24 cellular contexts compared by ENCODE assay signal in genomic region chr2:96691022-96691612, GRCh38. TPM values are rescaled to one million over a fixed set of nuclear protein-coding genes. Genes with fewer than 3 reads are reported as not detected.
DNase-seq lines count a peak whose midpoint lies in the region; ATAC-seq, FAIRE-seq and TF ChIP-seq lines count a peak whose summit lies in the region.
"Had no signal": no experiment of that assay in that cellular context is flagged by ENCODE, and none has a peak within 500 bp of the region (broad histone marks: within the 10 kb centered on the region; RNA-seq: fewer than 3 reads in every experiment).

No MANE protein-coding gene starts in this region.

- H3K27ac ChIP-seq in H1 (ENCODE audit: low read depth, low read length): no peak overlapping the region
- no peak overlapping the region for H3K27ac ChIP-seq in trophoblast cell (ENCODE audit: low read depth, low read length)
- H3K27ac ChIP-seq: GM23248 had no signal

- no peak overlapping the region for H2BK15ac ChIP-seq in H1 (ENCODE audit: low read length)

- H2BK20ac ChIP-seq in H1 (ENCODE audit: low read length): no peak overlapping the region

- no peaks in the 10 kb centered on the region for H3K27me3 ChIP-seq in H7 (ENCODE audit: control insufficient read depth, insufficient read depth, low read length)
- H3K27me3 ChIP-seq in H1 (replicated peaks in 1 of 4; ENCODE audit: control insufficient read depth in 3 of 4, extremely low read depth in 1 of 4, insufficient read depth in 3 of 4, low read length in 3 of 4): no peaks in the 10 kb centered on the region
- no peaks in the 10 kb centered on the region for H3K27me3 ChIP-seq in trophoblast cell (ENCODE audit: insufficient read depth, low read length)
- H3K27me3 ChIP-seq: BE2C had no signal

- H3K9ac ChIP-seq in H1 (replicated peaks in 1 of 4; ENCODE audit: extremely low read depth in 1 of 4, low read depth in 3 of 4, low read length in 3 of 4): no peak overlapping the region
- no peak overlapping the region for H3K9ac ChIP-seq in trophoblast cell (ENCODE audit: low read length)
- H3K9ac ChIP-seq: GM23248 had no signal

- 92% methylated on average over 28 of the region's 30 CpGs; no CpG with 5 or more reads in 1 of the 2 experiments for WGBS in H1 (ENCODE audit: extremely low coverage in 1 of 2, insufficient coverage in 1 of 2, insufficient read length in 1 of 2, insufficient replicate concordance in 2 of 2, low coverage in 1 of 2, low lambda C conversion rate in 2 of 2, missing lambda C conversion rate in 1 of 2), 2 experiments
- WGBS in trophoblast cell (ENCODE audit: extremely low coverage, insufficient coverage, insufficient read length): no CpG with 5 or more reads among the region's 30 CpGs

- TF ChIP-seq RAD21 in H1 (IDR thresholded peaks at IDR 0.05 in 1 of 2, conservative IDR thresholded peaks at IDR 0.05 in 1 of 2; ENCODE audit: low read depth in 2 of 2, low read length in 2 of 2): no peak

- no peaks in the 10 kb centered on the region for H3K23me2 ChIP-seq in H1 (ENCODE audit: low read depth, low read length)

- ATAC-seq in HG03139 (IDR thresholded peaks at IDR 0.05; ENCODE audit: unreplicated experiment): no peak
- ATAC-seq: HCT116 had no signal

- H3K18ac ChIP-seq in H1 (ENCODE audit: extremely low read depth, low read length) (no peak overlapping the region), trophoblast cell (ENCODE audit: low read length) (no peak overlapping the region)

- H3K23ac ChIP-seq in H1 (ENCODE audit: insufficient read length): no peak overlapping the region
- H3K23ac ChIP-seq in trophoblast cell (ENCODE audit: low read length): no peak overlapping the region

- H2BK120ac ChIP-seq in H1 (replicated peaks; ENCODE audit: low read depth, low read length) (no peak overlapping the region), trophoblast cell (ENCODE audit: insufficient read depth, low read length, poor library complexity) (peak overlapping the region; percentile 3)

- H3K4ac ChIP-seq in H1 (replicated peaks; ENCODE audit: insufficient read length, low read depth, low read length) (no peak overlapping the region), trophoblast cell (ENCODE audit: low read depth, low read length) (no peak overlapping the region)

- H3K36me3 ChIP-seq in H7 (replicated peaks; ENCODE audit: control insufficient read depth, insufficient read depth, low read length) (no peaks in the 10 kb centered on the region), H1 (ENCODE audit: control insufficient read depth in 2 of 4, insufficient read depth in 4 of 4, low read length in 3 of 4) (no peaks in the 10 kb centered on the region), trophoblast cell (ENCODE audit: control insufficient read depth in 1 of 2, insufficient read depth in 2 of 2, low read length in 2 of 2) (no peaks in the 10 kb centered on the region)
- H3K36me3 ChIP-seq: BE2C had no signal

- H3K4me1 ChIP-seq in H1 (replicated peaks in 1 of 4; ENCODE audit: control insufficient read depth in 3 of 4, insufficient read depth in 4 of 4, low read length in 3 of 4) (no peaks in the 10 kb centered on the region), trophoblast cell (ENCODE audit: control insufficient read depth in 1 of 2, insufficient read depth in 2 of 2, low read length in 2 of 2) (peaks cover 0 to 8% of the 10 kb centered on the region in 2 experiments)

- H4K91ac ChIP-seq in H1 (replicated peaks; ENCODE audit: insufficient read length, low read length) (no peak overlapping the region), trophoblast cell (ENCODE audit: low read depth, low read length) (peak overlapping the region; percentile 55)

- H3K4me3 ChIP-seq in H7 (ENCODE audit: insufficient read depth, low read depth, low read length): no peak overlapping the region
- no peak overlapping the region for H3K4me3 ChIP-seq in H1 (ENCODE audit: extremely low read depth in 1 of 4, insufficient read depth in 2 of 4, low read depth in 3 of 4, low read length in 4 of 4)
- H3K4me3 ChIP-seq in trophoblast cell (ENCODE audit: low read depth, low read length): no peak overlapping the region
- H3K4me3 ChIP-seq: GM23248 had no signal

- DNase-seq in H7 (peak; percentile 47), H1 (ENCODE audit: low read depth in 1 of 2, low spot score in 2 of 2) (no peak), trophoblast cell (no peak), NCI-H2227 treated with DMSO at 0.1 percent for 48 hours (lab: John Stamatoyannopoulos, UW) (no peak), EL (no peak)
- DNase-seq: ACHN; BE2C; C1 segment of cervical spinal cord; CD4-positive, CD25-positive, alpha-beta regulatory T cell; CD8-positive, alpha-beta memory T cell; COR-L47; DMS 273 treated with DMSO at 0.1 percent for 48 hours; DMS53; DND-41; GM23248; HFFc6 had no signal

- H3K14ac ChIP-seq in H1 (ENCODE audit: insufficient read length) (no peak overlapping the region), trophoblast cell (ENCODE audit: low read length) (peak overlapping the region; percentile 37)

- POLR2A ChIA-PET in H1 (lab: Charles Lee; ENCODE audit: partially characterized antibody): interaction anchor here (1.0 kb wide), 1 partner anchor 15 kb away, joined by 3 read pairs; no protein-coding TSS in a partner anchor

- no peak for TF ChIP-seq CTCF in H1 (IDR thresholded peaks at IDR 0.05; ENCODE audit: control extremely low read depth in 1 of 3, insufficient read depth in 1 of 3, low read depth in 1 of 3, low read length in 3 of 3)

- H3K79me2 ChIP-seq in H1 (ENCODE audit: control insufficient read depth in 1 of 2, insufficient read depth in 2 of 2, low read length in 2 of 2) (no peaks in the 10 kb centered on the region), trophoblast cell (ENCODE audit: control insufficient read depth, insufficient read depth, low read length, poor library complexity) (no peaks in the 10 kb centered on the region)

- H3K4me2 ChIP-seq in H1 (ENCODE audit: insufficient read depth in 1 of 2, low read depth in 2 of 2, low read length in 2 of 2) (no peak overlapping the region), trophoblast cell (ENCODE audit: low read length) (no peak overlapping the region)

- H2BK5ac ChIP-seq in H1 (ENCODE audit: low read depth, low read length) (no peak overlapping the region), trophoblast cell (ENCODE audit: low read depth, low read length, poor library complexity) (no peak overlapping the region)

- peak overlapping the region; percentile 45; the same call in 1 of the 2 replicates for H4K8ac ChIP-seq in H1 (ENCODE audit: extremely low read depth, insufficient read depth, low read length)
- H4K8ac ChIP-seq in trophoblast cell (ENCODE audit: low read depth, low read length): peak overlapping the region; percentile 39

- CTCF ChIA-PET in H1 (lab: Charles Lee; ENCODE audit: partially characterized antibody): interaction anchor here (0.9 kb wide), 1 partner anchor 10 kb away, joined by 4 read pairs; no protein-coding TSS in a partner anchor

- H3K56ac ChIP-seq in H1 (replicated peaks; ENCODE audit: insufficient read length, low read depth, low read length): no peak overlapping the region

- H2AK5ac ChIP-seq in H1 (ENCODE audit: low read depth, low read length) (no peak overlapping the region), trophoblast cell (ENCODE audit: low read length) (peak overlapping the region; percentile 53)

- no peak for FAIRE-seq in H1 (lab: Jason Lieb, UNC)
- FAIRE-seq: A204.1, G401.6, GM12891, GM18507, H54 had no signal

- no peak for TF ChIP-seq POLR2A in H1 (IDR thresholded peaks at IDR 0.05; ENCODE audit: control extremely low read depth in 1 of 2, low read depth in 2 of 2, low read length in 2 of 2)

- no peaks in the 10 kb centered on the region for H3K79me1 ChIP-seq in H1 (ENCODE audit: low read depth, low read length)
- H3K79me1 ChIP-seq in trophoblast cell (ENCODE audit: low read length): peaks cover 9% of the 10 kb centered on the region

- H4K20me1 ChIP-seq in H1 (replicated peaks in 1 of 2; ENCODE audit: control insufficient read depth in 1 of 2, insufficient read depth in 2 of 2, low read length in 2 of 2): no peaks in the 10 kb centered on the region

- H3K9me3 ChIP-seq in H1 (ENCODE audit: insufficient read depth in 2 of 2, low read depth in 1 of 2, low read length in 1 of 2): no peaks in the 10 kb centered on the region
- peaks cover 4% of the 10 kb centered on the region for H3K9me3 ChIP-seq in trophoblast cell (ENCODE audit: insufficient read depth, low read depth, low read length)
- H3K9me3 ChIP-seq: BE2C had no signal

- no peak overlapping the region for H2BK12ac ChIP-seq in H1 (ENCODE audit: low read depth, low read length)
- H2BK12ac ChIP-seq in trophoblast cell (ENCODE audit: low read length): no peak overlapping the region

- H4K12ac ChIP-seq in trophoblast cell (ENCODE audit: low read depth, low read length): no peak overlapping the region

- no peak overlapping the region for H4K5ac ChIP-seq in H1 (ENCODE audit: insufficient read length, low read depth, low read length)

- no peak for TF ChIP-seq EP300 in H1 (IDR thresholded peaks at IDR 0.05; ENCODE audit: borderline replicate concordance in 1 of 2, low read depth in 2 of 2, low read length in 2 of 2)

- H2AFZ ChIP-seq in H1 (ENCODE audit: low read length) (no peak overlapping the region), trophoblast cell (ENCODE audit: insufficient read depth, low read length, poor library complexity) (no peak overlapping the region)
- H2AFZ ChIP-seq: GM23248 had no signal

RNA-seq across cellular contexts. Expression of gene FER1L5, which starts 48.6 kb away (rescaled TPM):
- total RNA-seq in H7 (2014; rRNA removed; shearing (Covaris generic)): 0.07 and 0.24 TPM in 2 replicates
- total RNA-seq in H1 (2021; fragmentation: NEBNext Ultra II Directional; extraction: Animal tissue kit (Norgen Biotek cat#: 25700)): 0.69 and 0.88 TPM in 2 replicates
- polyA plus RNA-seq in H1 (2011; rRNA removed): 0.23 and 0.38 TPM in 2 replicates
- 0.39 TPM for polyA plus RNA-seq in H1 (2011; cell fraction: cytosol; rRNA removed)
- polyA plus RNA-seq in H1 (2011; cell fraction: nucleus; rRNA removed): 2.1 TPM
- polyA plus RNA-seq in H1 (2012, experiment 1 of 2): 0.11 to 0.52 TPM (median 0.32 TPM) in 4 replicates
- 0.14 TPM for polyA plus RNA-seq in H1 (2012, experiment 2 of 2)
- polyA plus RNA-seq in H1 (2013, experiment 1 of 2): 0.14 TPM
- 0.11 TPM for polyA plus RNA-seq in H1 (2013, experiment 2 of 2)
- polyA minus RNA-seq in H1 (2011; rRNA and poly(A)+ RNA removed): 2.3 and 2.4 TPM in 2 replicates
- polyA minus RNA-seq in H1 (2011; cell fraction: cytosol; rRNA and poly(A)+ RNA removed): 1.7 TPM
- polyA minus RNA-seq in H1 (2011; cell fraction: nucleus; rRNA and poly(A)+ RNA removed): 4.4 TPM
- polyA plus RNA-seq in trophoblast cell (2013): 0.10 and 0.11 TPM in 2 replicates
- total RNA-seq: CD4-positive, CD25-positive, alpha-beta regulatory T cell; CD8-positive, alpha-beta memory T cell; HFFc6 had no signal
- polyA plus RNA-seq: CD8-positive, alpha-beta memory T cell; IgD-negative memory B cell had no signal

RNA-seq across cellular contexts. Expression of gene LMAN2L, which starts 48.7 kb away (rescaled TPM):
- total RNA-seq in H7 (2014; rRNA removed; shearing (Covaris generic)): 20.8 and 22.5 TPM in 2 replicates
- 14.3 and 15.7 TPM in 2 replicates for total RNA-seq in H1 (2021; fragmentation: NEBNext Ultra II Directional; extraction: Animal tissue kit (Norgen Biotek cat#: 25700))
- 11.1 and 17.6 TPM in 2 replicates for polyA plus RNA-seq in H1 (2011; rRNA removed)
- 17.3 TPM for polyA plus RNA-seq in H1 (2011; cell fraction: cytosol; rRNA removed)
- 14.4 TPM for polyA plus RNA-seq in H1 (2011; cell fraction: nucleus; rRNA removed)
- 15.9 to 19.5 TPM (median 18.1 TPM) in 4 replicates for polyA plus RNA-seq in H1 (2012, experiment 1 of 2)
- 17.5 TPM for polyA plus RNA-seq in H1 (2012, experiment 2 of 2)
- 18.3 TPM for polyA plus RNA-seq in H1 (2013, experiment 1 of 2)
- polyA plus RNA-seq in H1 (2013, experiment 2 of 2): 21.0 TPM
- 20.1 and 25.3 TPM in 2 replicates for polyA minus RNA-seq in H1 (2011; rRNA and poly(A)+ RNA removed)
- 7.6 TPM for polyA minus RNA-seq in H1 (2011; cell fraction: cytosol; rRNA and poly(A)+ RNA removed)
- polyA minus RNA-seq in H1 (2011; cell fraction: nucleus; rRNA and poly(A)+ RNA removed): 9.3 TPM
- 14.0 and 14.6 TPM in 2 replicates for polyA plus RNA-seq in trophoblast cell (2013)

RNA-seq across cellular contexts. Expression of gene KANSL3, which starts 53.0 kb away (rescaled TPM):
- 32.3 and 33.5 TPM in 2 replicates for total RNA-seq in H7 (2014; rRNA removed; shearing (Covaris generic))
- total RNA-seq in H1 (2021; fragmentation: NEBNext Ultra II Directional; extraction: Animal tissue kit (Norgen Biotek cat#: 25700)): 31.4 and 32.6 TPM in 2 replicates
- polyA plus RNA-seq in H1 (2011; rRNA removed): 19.8 and 30.4 TPM in 2 replicates
- 19.8 TPM for polyA plus RNA-seq in H1 (2011; cell fraction: cytosol; rRNA removed)
- 78.4 TPM for polyA plus RNA-seq in H1 (2011; cell fraction: nucleus; rRNA removed)
- polyA plus RNA-seq in H1 (2012, experiment 1 of 2): 23.3 to 27.3 TPM (median 25.1 TPM) in 4 replicates
- polyA plus RNA-seq in H1 (2012, experiment 2 of 2): 10.6 TPM
- polyA plus RNA-seq in H1 (2013, experiment 1 of 2): 13.0 TPM
- polyA plus RNA-seq in H1 (2013, experiment 2 of 2): 12.2 TPM
- polyA minus RNA-seq in H1 (2011; rRNA and poly(A)+ RNA removed): 81.0 and 84.5 TPM in 2 replicates
- 19.4 TPM for polyA minus RNA-seq in H1 (2011; cell fraction: cytosol; rRNA and poly(A)+ RNA removed)
- polyA minus RNA-seq in H1 (2011; cell fraction: nucleus; rRNA and poly(A)+ RNA removed): 55.6 TPM
- 15.2 TPM in 2 replicates for polyA plus RNA-seq in trophoblast cell (2013)
